In genomic region chr19:47790398-47790814, GRCh38 we compare ENCODE assay signal across 8 cellular contexts. TPM values are rescaled to one million over a fixed set of nuclear protein-coding genes. Genes with fewer than 3 reads are reported as not detected.
DNase-seq lines count a peak whose midpoint lies in the region; ATAC-seq lines count a peak whose summit lies in the region.

No MANE protein-coding gene starts in this region.

- H3K27me3 Mint-ChIP-seq in activated CD4-positive, alpha-beta T cell treated with anti-CD3 and anti-CD28 coated beads for 36 hours = no peaks in the 10 kb centered on the region

- H3K27ac Mint-ChIP-seq in activated CD4-positive, alpha-beta T cell treated with anti-CD3 and anti-CD28 coated beads for 36 hours = no peak overlapping the region

- peak; percentile 52 for DNase-seq in NCI-H345 (lab: John Stamatoyannopoulos, UW)
- DNase-seq in NCI-H345 treated with DMSO at 0.1 percent for 48 hours (lab: John Stamatoyannopoulos, UW; ENCODE audit: unreplicated experiment) = no peak
- peak; percentile 50 for DNase-seq in NCI-H2029 treated with DMSO at 0.1 percent for 48 hours (lab: John Stamatoyannopoulos, UW)
- peak; percentile 93 for DNase-seq in activated CD4-positive, alpha-beta T cell treated with anti-CD3 and anti-CD28 coated beads for 36 hours
- peak; percentile 55 for DNase-seq in cerebellum (ENCODE audit: low spot score)
- peak; percentile 79 for DNase-seq in left lobe of liver (ENCODE audit: low spot score)
- peak; percentile 84 to 96 for DNase-seq in stimulated activated CD4-positive, alpha-beta T cell treated with anti-CD3 and anti-CD28 coated beads, Interleukin-4, amount 100 ng/mL, for 48 hours (ENCODE audit: low read depth in 2 of 2)

- ATAC-seq in activated CD4-positive, alpha-beta T cell treated with anti-CD3 and anti-CD28 coated beads for 36 hours = peak; percentile 81
- ATAC-seq in left lobe of liver = peak; percentile 92
- ATAC-seq in HG03342 (IDR thresholded peaks at IDR 0.05; ENCODE audit: unreplicated experiment) = no peak

- H3K36me3 Mint-ChIP-seq in activated CD4-positive, alpha-beta T cell treated with anti-CD3 and anti-CD28 coated beads for 36 hours (ENCODE audit: low read depth) = peaks cover 4% of the 10 kb centered on the region

- H3K4me1 Mint-ChIP-seq in activated CD4-positive, alpha-beta T cell treated with anti-CD3 and anti-CD28 coated beads for 36 hours = no peaks in the 10 kb centered on the region

- H3K9me3 Mint-ChIP-seq in activated CD4-positive, alpha-beta T cell treated with anti-CD3 and anti-CD28 coated beads for 36 hours (ENCODE audit: low read depth) = no peaks in the 10 kb centered on the region

- no peak overlapping the region for H3K4me3 Mint-ChIP-seq in activated CD4-positive, alpha-beta T cell treated with anti-CD3 and anti-CD28 coated beads for 36 hours

- CTCF ChIA-PET in activated CD4-positive, alpha-beta T cell treated with anti-CD3 and anti-CD28 coated beads for 36 hours (lab: Charles Lee) = interaction anchor here (0.6 to 1.7 kb wide), 11 partner anchors 8 to 357 kb away, joined by 3 to 6 read pairs (median 4); partner anchors contain the start of gene SELENOW

- intact Hi-C loops in activated CD4-positive, alpha-beta T cell treated with anti-CD3 and anti-CD28 coated beads for 36 hours (cut with DNase I, micrococcal nuclease) = loop anchor here in 1 of 2 experiments (1.0 kb wide), 1 partner anchor 73 kb away; no protein-coding TSS in a partner anchor

- POLR2A ChIA-PET in activated CD4-positive, alpha-beta T cell treated with anti-CD3 and anti-CD28 coated beads for 36 hours (lab: Charles Lee) = no interaction called here

RNA-seq across cellular contexts. Expression of gene SELENOW, which starts 11.9 kb away (rescaled TPM):
- 100 to 1,000 TPM; 150 to 178 TPM for total RNA-seq in activated CD4-positive, alpha-beta T cell treated with anti-CD3 and anti-CD28 coated beads for 36 hours
- 151 TPM for total RNA-seq in cerebellum
- 62.9 TPM for total RNA-seq in left lobe of liver

RNA-seq across cellular contexts. Expression of gene TPRX1, which starts 13.9 kb away (rescaled TPM):
- total RNA-seq in activated CD4-positive, alpha-beta T cell treated with anti-CD3 and anti-CD28 coated beads for 36 hours = not detected
- not detected for total RNA-seq in cerebellum
- not detected for total RNA-seq in left lobe of liver

RNA-seq across cellular contexts. Expression of gene CRX, which starts 31.3 kb away (rescaled TPM):
- not detected for total RNA-seq in activated CD4-positive, alpha-beta T cell treated with anti-CD3 and anti-CD28 coated beads for 36 hours
- total RNA-seq in cerebellum = not detected
- total RNA-seq in left lobe of liver = not detected

RNA-seq across cellular contexts. Expression of gene NOP53, which starts 45.1 kb away (rescaled TPM):
- total RNA-seq in activated CD4-positive, alpha-beta T cell treated with anti-CD3 and anti-CD28 coated beads for 36 hours = 100 to 1,000 TPM; 317 to 374 TPM
- total RNA-seq in cerebellum (30.8 TPM), left lobe of liver (80.3 TPM)
